Comparison of ENCODE assay signal across 8 cellular contexts in genomic region chr6:71478834-71479541, GRCh38.
DNase-seq lines count a peak whose midpoint lies in the region; ATAC-seq and TF ChIP-seq lines count a peak whose summit lies in the region.

No MANE protein-coding gene starts in this region.

- TF ChIP-seq CTCF in brain microvascular endothelial cell (IDR thresholded peaks at IDR 0.05; ENCODE audit: low read depth, low read length, missing control alignments), result no peak

- no peak for ATAC-seq in HG03378 (IDR thresholded peaks at IDR 0.05; ENCODE audit: unreplicated experiment)

- peak; percentile 79 for DNase-seq in brain microvascular endothelial cell
- DNase-seq in inferior parietal cortex (ENCODE audit: extremely low spot score), result peak; percentile 26
- peak; percentile 29 for DNase-seq in superior temporal gyrus (ENCODE audit: extremely low spot score)
- DNase-seq in DMS153 treated with DMSO at 0.1 percent for 48 hours (lab: John Stamatoyannopoulos, UW; ENCODE audit: unreplicated experiment), result no peak
- no peak for DNase-seq in stimulated activated CD4-positive, alpha-beta T cell treated with anti-CD3 and anti-CD28 coated beads, Interleukin-4, amount 100 ng/mL, for 1 hour
- no peak for DNase-seq in NK-92 treated with Interleukin-12 subunit alpha and Interleukin-12 subunit beta, amount 100 ng/mL, for 24 hours (lab: John Stamatoyannopoulos, UW)

- peak overlapping the region; percentile 78 for H3K27ac ChIP-seq in HUES6 (ENCODE audit: low read depth, low read length)
- H3K27ac ChIP-seq in brain microvascular endothelial cell, result peak overlapping the region; percentile 90

- in situ Hi-C loops in brain microvascular endothelial cell (cut with HindIII; ENCODE audit: low pct_ligation_motif_present, low sequenced_read_pairs), result loop anchor here (25.0 kb wide), 1 partner anchor 92 kb away; no protein-coding TSS in a partner anchor

- H3K9ac ChIP-seq in HUES6 (ENCODE audit: low read length), result peak overlapping the region; percentile 25

- H3K36me3 ChIP-seq in HUES6 (ENCODE audit: control insufficient read depth, insufficient read depth, low read length), result no peaks in the 10 kb centered on the region
- H3K36me3 ChIP-seq in brain microvascular endothelial cell (replicated peaks), result no peaks in the 10 kb centered on the region

- peaks cover 22% of the 10 kb centered on the region for H3K4me1 ChIP-seq in HUES6 (ENCODE audit: control insufficient read depth, insufficient read depth, low read length)

- H3K27me3 ChIP-seq in HUES6 (ENCODE audit: control insufficient read depth, insufficient read depth, low read length) (no peaks in the 10 kb centered on the region), brain microvascular endothelial cell (replicated peaks) (no peaks in the 10 kb centered on the region)

- H3K9me3 ChIP-seq in HUES6 (ENCODE audit: control insufficient read depth, insufficient read depth, low read depth, low read length), result no peaks in the 10 kb centered on the region

- peak overlapping the region; percentile 11; the same call in 1 of the 2 replicates for H3K4me3 ChIP-seq in HUES6 (ENCODE audit: low read depth, low read length)
- H3K4me3 ChIP-seq in brain microvascular endothelial cell (ENCODE audit: low read depth, low read length), result no peak overlapping the region

Comparison
In these comparisons a context has a peak if more than half of its experiments do, and no peak if none do; other contexts are left out.
1. DNase-seq: peak in brain microvascular endothelial cell (single experiment), inferior parietal cortex (single experiment) and superior temporal gyrus (single experiment); none in DMS153 treated with DMSO at 0.1 percent for 48 hours (single experiment), stimulated activated CD4-positive, alpha-beta T cell treated with anti-CD3 and anti-CD28 coated beads, Interleukin-4, amount 100 ng/mL, for 1 hour (single experiment) and NK-92 treated with Interleukin-12 subunit alpha and Interleukin-12 subunit beta, amount 100 ng/mL, for 24 hours (single experiment).